ENCODE assay signal across 8 cellular contexts in the genomic region with DNA sequence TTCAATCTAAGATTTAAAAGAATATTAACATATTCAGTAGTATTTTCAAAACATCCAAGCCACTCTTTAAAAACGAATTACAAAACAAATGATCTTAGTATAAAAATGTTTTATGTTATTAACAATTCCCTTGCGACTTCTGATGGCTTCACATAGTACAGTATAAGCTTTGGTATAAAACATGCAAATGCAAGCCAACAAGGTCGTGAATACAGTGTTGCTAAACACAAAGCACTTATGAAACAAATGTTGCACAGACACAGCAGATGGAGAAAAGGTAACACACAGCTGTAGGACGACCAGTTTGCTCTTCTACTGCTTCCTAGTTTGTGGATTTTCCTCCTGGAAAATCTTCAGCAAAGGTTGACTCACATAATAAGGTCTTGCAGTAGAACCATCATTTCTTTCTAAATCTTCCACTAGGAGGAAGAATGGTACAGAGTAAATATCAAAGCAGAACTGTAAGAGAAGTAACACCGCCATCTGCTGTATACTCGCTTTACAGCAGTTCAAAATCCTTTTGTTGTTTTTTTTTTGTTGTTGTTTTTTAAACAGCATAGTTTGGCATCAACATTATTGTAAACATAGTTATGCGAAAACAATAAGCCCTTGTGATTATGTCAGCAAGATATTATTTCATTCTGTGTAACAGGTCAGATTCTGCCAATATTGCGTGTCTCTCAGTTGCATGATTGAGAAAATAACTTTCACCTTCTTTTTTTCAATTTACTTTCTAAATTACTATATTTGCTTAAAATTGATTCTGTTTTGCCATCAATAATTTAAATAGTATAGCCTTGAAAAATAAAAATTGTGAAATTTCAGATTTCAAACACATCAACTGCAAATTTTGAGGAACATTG.
DNase-seq lines count a peak whose midpoint lies in the region; ATAC-seq and TF ChIP-seq lines count a peak whose summit lies in the region.

No MANE protein-coding gene starts in this region.

- H3K4me1 ChIP-seq in mucosa of descending colon (ENCODE audit: low read depth), result no peaks in the 10 kb centered on the region

- ATAC-seq in GM19455 (IDR thresholded peaks at IDR 0.05; ENCODE audit: unreplicated experiment) (peak; percentile 91), HG03469 (IDR thresholded peaks at IDR 0.05; ENCODE audit: unreplicated experiment) (peak; percentile 89), mucosa of descending colon (peak; percentile 52)

- intact Hi-C loops in dorsolateral prefrontal cortex (cut with DNase I) (loop anchor here (2.0 to 10.0 kb wide), 2 partner anchors 429 to 431 kb away; no protein-coding TSS in a partner anchor), mucosa of descending colon (cut with DNase I, micrococcal nuclease) (loop anchor here (10.0 kb wide), 2 partner anchors 429 to 439 kb away; no protein-coding TSS in a partner anchor)

- no peak overlapping the region for H3K27ac ChIP-seq in dorsolateral prefrontal cortex

- H3K4me3 ChIP-seq in dorsolateral prefrontal cortex, result no peak overlapping the region
- no peak overlapping the region for H3K4me3 ChIP-seq in mucosa of descending colon

- H3K36me3 ChIP-seq in mucosa of descending colon (ENCODE audit: low read depth), result no peaks in the 10 kb centered on the region

- TF ChIP-seq CTCF in dorsolateral prefrontal cortex (IDR thresholded peaks at IDR 0.05 in 54 of 56, conservative IDR thresholded peaks at IDR 0.05 in 2 of 56; ENCODE audit: low read depth in 1 of 56, partially characterized antibody in 56 of 56) (peak; percentile 54 to 91 (median 76)), mucosa of descending colon (IDR thresholded peaks at IDR 0.05) (no peak)

- peaks cover 0 to 3% (median 0%) of the 10 kb centered on the region in 45 donors for H3K27me3 ChIP-seq in dorsolateral prefrontal cortex

- H3K9me3 ChIP-seq in mucosa of descending colon, result no peaks in the 10 kb centered on the region

- DNase-seq in Daoy (ENCODE audit: low read depth), result peak; percentile 3
- peak; percentile 80 for DNase-seq in NCI-H82 (lab: John Stamatoyannopoulos, UW)
- no peak for DNase-seq in dorsolateral prefrontal cortex
- DNase-seq in mucosa of descending colon, result peak in 1 of 3 donors; percentile 18
- DNase-seq in activated effector memory CD4-positive, alpha-beta T cell treated with Interleukin-2 at 50 U/mL for 16 hours, result no peak
- no peak for DNase-seq in stimulated activated CD4-positive, alpha-beta T cell treated with anti-CD3 and anti-CD28 coated beads, Interleukin-15, amount 100 ng/mL, for 24 hours

Comparison
In these comparisons a context has a peak if more than half of its experiments do, and no peak if none do; other contexts are left out.
1. DNase-seq: peak in Daoy (single experiment) and NCI-H82 (single experiment); none in dorsolateral prefrontal cortex (0 of 10), activated effector memory CD4-positive, alpha-beta T cell treated with Interleukin-2 at 50 U/mL for 16 hours (single experiment) and stimulated activated CD4-positive, alpha-beta T cell treated with anti-CD3 and anti-CD28 coated beads, Interleukin-15, amount 100 ng/mL, for 24 hours (single experiment).
2. Peak in every context shown above with its lines, with median percentiles within 50 percentile points of each other: ATAC-seq.